1 cellular context compared by ENCODE assay signal in the genomic region with DNA sequence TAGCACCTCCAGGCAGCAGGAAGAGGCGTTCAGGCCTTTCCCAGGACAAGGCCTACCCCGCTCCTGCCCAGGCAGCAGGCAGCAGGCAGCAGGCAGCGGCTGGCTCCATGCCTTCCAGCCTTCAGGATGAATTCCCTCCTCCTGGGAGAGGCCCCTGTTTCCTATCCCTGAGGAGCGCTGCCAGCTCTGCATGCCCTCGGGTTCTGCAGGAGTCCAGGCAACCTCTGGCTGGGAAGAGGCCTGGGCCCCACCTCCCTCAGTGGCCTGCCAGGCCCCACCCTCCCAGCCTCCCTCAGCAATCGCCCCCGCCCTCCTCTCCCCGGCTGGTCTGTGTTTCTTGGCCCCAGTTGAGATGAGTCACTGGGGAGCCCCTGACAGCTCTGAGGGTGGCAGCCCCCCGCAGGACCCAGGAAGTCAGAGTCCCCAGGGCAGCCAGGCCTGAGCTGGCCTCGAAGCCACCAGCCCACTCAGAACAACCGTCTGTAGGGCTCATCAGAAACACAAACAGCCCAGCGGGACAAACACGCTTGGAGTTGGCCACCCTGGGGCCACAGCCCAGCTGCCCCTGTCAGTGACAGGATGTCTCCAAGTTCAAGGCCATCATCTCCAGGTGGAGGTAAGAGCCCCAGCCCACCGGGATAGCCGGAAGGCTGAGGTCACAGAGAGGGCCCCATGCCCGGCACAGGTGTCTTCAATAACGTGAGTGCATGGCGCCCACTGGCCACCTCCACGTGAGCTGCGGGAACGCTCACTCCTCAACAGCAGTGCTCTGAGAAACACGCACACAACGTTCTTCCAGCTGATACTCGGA.
A peak's percentile ranks its signal among the peaks of the same experiment; 100 is the strongest.
TF ChIP-seq lines count a peak whose summit lies in the region.

No MANE protein-coding gene starts in this region.

TF ChIP-seq in HepG2, 621 proteins besides CTCF, POLR2A, EP300 and RAD21 (continued from another document and continues in another):
- TF ChIP-seq, protein P1, sequence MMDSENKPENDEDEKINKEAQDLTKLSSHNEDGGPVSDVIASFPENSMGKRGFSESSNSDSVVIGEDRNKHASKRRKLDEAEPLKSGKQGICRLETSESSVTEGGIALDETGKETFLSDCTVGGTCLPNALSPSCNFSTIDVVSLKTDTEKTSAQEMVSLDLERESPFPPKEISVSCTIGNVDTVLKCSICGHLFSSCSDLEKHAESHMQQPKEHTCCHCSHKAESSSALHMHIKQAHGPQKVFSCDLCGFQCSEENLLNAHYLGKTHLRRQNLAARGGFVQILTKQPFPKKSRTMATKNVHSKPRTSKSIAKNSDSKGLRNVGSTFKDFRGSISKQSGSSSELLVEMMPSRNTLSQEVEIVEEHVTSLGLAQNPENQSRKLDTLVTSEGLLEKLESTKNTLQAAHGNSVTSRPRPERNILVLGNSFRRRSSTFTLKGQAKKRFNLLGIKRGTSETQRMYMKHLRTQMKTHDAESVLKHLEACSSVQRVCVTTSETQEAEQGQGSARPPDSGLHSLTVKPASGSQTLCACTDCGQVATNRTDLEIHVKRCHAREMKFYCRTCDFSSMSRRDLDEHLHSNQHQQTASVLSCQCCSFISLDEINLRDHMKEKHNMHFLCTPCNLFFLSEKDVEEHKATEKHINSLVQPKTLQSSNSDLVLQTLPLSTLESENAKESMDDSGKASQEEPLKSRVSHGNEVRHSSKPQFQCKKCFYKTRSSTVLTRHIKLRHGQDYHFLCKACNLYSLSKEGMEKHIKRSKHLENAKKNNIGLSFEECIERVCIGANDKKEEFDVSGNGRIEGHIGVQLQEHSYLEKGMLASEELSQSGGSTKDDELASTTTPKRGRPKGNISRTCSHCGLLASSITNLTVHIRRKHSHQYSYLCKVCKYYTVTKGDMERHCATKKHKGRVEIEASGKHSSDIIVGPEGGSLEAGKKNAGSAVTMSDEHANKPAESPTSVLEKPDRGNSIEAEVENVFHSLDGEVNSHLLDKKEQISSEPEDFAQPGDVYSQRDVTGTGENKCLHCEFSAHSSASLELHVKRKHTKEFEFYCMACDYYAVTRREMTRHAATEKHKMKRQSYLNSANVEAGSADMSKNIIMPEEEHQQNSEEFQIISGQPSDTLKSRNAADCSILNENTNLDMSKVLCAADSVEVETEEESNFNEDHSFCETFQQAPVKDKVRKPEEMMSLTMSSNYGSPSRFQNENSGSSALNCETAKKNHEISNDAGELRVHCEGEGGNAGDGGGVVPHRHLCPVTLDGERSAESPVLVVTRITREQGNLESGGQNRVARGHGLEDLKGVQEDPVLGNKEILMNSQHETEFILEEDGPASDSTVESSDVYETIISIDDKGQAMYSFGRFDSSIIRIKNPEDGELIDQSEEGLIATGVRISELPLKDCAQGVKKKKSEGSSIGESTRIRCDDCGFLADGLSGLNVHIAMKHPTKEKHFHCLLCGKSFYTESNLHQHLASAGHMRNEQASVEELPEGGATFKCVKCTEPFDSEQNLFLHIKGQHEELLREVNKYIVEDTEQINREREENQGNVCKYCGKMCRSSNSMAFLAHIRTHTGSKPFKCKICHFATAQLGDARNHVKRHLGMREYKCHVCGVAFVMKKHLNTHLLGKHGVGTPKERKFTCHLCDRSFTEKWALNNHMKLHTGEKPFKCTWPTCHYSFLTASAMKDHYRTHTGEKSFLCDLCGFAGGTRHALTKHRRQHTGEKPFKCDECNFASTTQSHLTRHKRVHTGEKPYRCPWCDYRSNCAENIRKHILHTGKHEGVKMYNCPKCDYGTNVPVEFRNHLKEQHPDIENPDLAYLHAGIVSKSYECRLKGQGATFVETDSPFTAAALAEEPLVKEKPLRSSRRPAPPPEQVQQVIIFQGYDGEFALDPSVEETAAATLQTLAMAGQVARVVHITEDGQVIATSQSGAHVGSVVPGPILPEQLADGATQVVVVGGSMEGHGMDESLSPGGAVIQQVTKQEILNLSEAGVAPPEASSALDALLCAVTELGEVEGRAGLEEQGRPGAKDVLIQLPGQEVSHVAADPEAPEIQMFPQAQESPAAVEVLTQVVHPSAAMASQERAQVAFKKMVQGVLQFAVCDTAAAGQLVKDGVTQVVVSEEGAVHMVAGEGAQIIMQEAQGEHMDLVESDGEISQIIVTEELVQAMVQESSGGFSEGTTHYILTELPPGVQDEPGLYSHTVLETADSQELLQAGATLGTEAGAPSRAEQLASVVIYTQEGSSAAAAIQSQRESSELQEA (CRISPR knock-in tag; IDR thresholded peaks at IDR 0.05; ENCODE audit: not compliant biosample characterization) = no peak
- TF ChIP-seq ZNF101 (CRISPR knock-in tag; IDR thresholded peaks at IDR 0.05; ENCODE audit: borderline replicate concordance, low read depth) = no peak
- no peak; the same call in 1 of the 2 replicates for TF ChIP-seq NFKB2 (CRISPR knock-in tag; IDR thresholded peaks at IDR 0.05; ENCODE audit: borderline replicate concordance)
- no peak for TF ChIP-seq RELA (CRISPR knock-in tag; IDR thresholded peaks at IDR 0.05)
- 0 out of 2 replicates have a peak, but pooled peaks have one; percentile 35 for TF ChIP-seq ZNF354B (CRISPR knock-in tag; IDR thresholded peaks at IDR 0.05)
- TF ChIP-seq, protein P2, sequence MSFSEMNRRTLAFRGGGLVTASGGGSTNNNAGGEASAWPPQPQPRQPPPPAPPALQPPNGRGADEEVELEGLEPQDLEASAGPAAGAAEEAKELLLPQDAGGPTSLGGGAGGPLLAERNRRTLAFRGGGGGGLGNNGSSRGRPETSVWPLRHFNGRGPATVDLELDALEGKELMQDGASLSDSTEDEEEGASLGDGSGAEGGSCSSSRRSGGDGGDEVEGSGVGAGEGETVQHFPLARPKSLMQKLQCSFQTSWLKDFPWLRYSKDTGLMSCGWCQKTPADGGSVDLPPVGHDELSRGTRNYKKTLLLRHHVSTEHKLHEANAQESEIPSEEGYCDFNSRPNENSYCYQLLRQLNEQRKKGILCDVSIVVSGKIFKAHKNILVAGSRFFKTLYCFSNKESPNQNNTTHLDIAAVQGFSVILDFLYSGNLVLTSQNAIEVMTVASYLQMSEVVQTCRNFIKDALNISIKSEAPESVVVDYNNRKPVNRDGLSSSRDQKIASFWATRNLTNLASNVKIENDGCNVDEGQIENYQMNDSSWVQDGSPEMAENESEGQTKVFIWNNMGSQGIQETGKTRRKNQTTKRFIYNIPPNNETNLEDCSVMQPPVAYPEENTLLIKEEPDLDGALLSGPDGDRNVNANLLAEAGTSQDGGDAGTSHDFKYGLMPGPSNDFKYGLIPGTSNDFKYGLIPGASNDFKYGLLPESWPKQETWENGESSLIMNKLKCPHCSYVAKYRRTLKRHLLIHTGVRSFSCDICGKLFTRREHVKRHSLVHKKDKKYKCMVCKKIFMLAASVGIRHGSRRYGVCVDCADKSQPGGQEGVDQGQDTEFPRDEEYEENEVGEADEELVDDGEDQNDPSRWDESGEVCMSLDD (CRISPR knock-in tag; IDR thresholded peaks at IDR 0.05; ENCODE audit: borderline replicate concordance) = peak; percentile 82; the same call in 1 of the 2 replicates
- peak; percentile 70 for TF ChIP-seq ZEB1 (IDR thresholded peaks at IDR 0.05; ENCODE audit: insufficient replicate concordance, low read depth)
- TF ChIP-seq FOXA3 (CRISPR knock-in tag; IDR thresholded peaks at IDR 0.05) = no peak
- TF ChIP-seq, protein P3, sequence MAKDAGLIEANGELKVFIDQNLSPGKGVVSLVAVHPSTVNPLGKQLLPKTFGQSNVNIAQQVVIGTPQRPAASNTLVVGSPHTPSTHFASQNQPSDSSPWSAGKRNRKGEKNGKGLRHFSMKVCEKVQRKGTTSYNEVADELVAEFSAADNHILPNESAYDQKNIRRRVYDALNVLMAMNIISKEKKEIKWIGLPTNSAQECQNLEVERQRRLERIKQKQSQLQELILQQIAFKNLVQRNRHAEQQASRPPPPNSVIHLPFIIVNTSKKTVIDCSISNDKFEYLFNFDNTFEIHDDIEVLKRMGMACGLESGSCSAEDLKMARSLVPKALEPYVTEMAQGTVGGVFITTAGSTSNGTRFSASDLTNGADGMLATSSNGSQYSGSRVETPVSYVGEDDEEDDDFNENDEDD (CRISPR knock-in tag; IDR thresholded peaks at IDR 0.05; ENCODE audit: borderline replicate concordance) = no peak
- TF ChIP-seq BRCA1 (CRISPR knock-in tag; IDR thresholded peaks at IDR 0.05) = no peak; the same call in 1 of the 2 replicates
- TF ChIP-seq PTBP1 (IDR thresholded peaks at IDR 0.05; ENCODE audit: low read depth, low read length, poor library complexity, severe bottlenecking) = no peak
- TF ChIP-seq ZNF652 (CRISPR knock-in tag; IDR thresholded peaks at IDR 0.05; ENCODE audit: borderline replicate concordance, low read depth) = no peak
- no peak for TF ChIP-seq JDP2 (CRISPR knock-in tag; IDR thresholded peaks at IDR 0.05; ENCODE audit: borderline replicate concordance)
- no peak for TF ChIP-seq MIXL1 (CRISPR knock-in tag; IDR thresholded peaks at IDR 0.05)
- no peak for TF ChIP-seq MTF1 (CRISPR knock-in tag; IDR thresholded peaks at IDR 0.05)
- no peak for TF ChIP-seq TEAD2 (CRISPR knock-in tag; IDR thresholded peaks at IDR 0.05)
- TF ChIP-seq MEIS1 (CRISPR knock-in tag; IDR thresholded peaks at IDR 0.05; ENCODE audit: borderline replicate concordance) = no peak
- no peak for TF ChIP-seq ZNF629 (CRISPR knock-in tag; conservative IDR thresholded peaks at IDR 0.05)
- no peak for TF ChIP-seq IRX3 (CRISPR knock-in tag; IDR thresholded peaks at IDR 0.05; ENCODE audit: borderline replicate concordance, low read depth)
- no peak for TF ChIP-seq ZSCAN29 (CRISPR knock-in tag; conservative IDR thresholded peaks at IDR 0.05)
- TF ChIP-seq FIP1L1 (IDR thresholded peaks at IDR 0.05; ENCODE audit: borderline replicate concordance, insufficient read depth, low read depth, low read length) = no peak
- TF ChIP-seq MAF1 (CRISPR knock-in tag; IDR thresholded peaks at IDR 0.05; ENCODE audit: borderline replicate concordance) = no peak
- TF ChIP-seq ZNF124 (CRISPR knock-in tag; IDR thresholded peaks at IDR 0.05) = no peak
- TF ChIP-seq RFX1 (IDR thresholded peaks at IDR 0.05) = no peak
- TF ChIP-seq, protein P4, sequence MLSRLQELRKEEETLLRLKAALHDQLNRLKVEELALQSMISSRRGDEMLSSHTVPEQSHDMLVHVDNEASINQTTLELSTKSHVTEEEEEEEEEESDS (CRISPR knock-in tag; IDR thresholded peaks at IDR 0.05; ENCODE audit: borderline replicate concordance) = no peak
- TF ChIP-seq PHF20 (CRISPR knock-in tag; IDR thresholded peaks at IDR 0.05) = no peak
- TF ChIP-seq, protein P5, sequence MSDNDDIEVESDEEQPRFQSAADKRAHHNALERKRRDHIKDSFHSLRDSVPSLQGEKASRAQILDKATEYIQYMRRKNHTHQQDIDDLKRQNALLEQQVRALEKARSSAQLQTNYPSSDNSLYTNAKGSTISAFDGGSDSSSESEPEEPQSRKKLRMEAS (IDR thresholded peaks at IDR 0.05) = peak; percentile 2; the same call in 1 of the 2 replicates
- TF ChIP-seq SIN3A (IDR thresholded peaks at IDR 0.05; ENCODE audit: borderline replicate concordance, low read depth, low read length) = no peak
- TF ChIP-seq ARID2 (CRISPR knock-in tag; IDR thresholded peaks at IDR 0.05; ENCODE audit: borderline replicate concordance) = no peak
- TF ChIP-seq MBD4 (IDR thresholded peaks at IDR 0.05; ENCODE audit: borderline replicate concordance, low read length) = no peak
- TF ChIP-seq, protein P6, sequence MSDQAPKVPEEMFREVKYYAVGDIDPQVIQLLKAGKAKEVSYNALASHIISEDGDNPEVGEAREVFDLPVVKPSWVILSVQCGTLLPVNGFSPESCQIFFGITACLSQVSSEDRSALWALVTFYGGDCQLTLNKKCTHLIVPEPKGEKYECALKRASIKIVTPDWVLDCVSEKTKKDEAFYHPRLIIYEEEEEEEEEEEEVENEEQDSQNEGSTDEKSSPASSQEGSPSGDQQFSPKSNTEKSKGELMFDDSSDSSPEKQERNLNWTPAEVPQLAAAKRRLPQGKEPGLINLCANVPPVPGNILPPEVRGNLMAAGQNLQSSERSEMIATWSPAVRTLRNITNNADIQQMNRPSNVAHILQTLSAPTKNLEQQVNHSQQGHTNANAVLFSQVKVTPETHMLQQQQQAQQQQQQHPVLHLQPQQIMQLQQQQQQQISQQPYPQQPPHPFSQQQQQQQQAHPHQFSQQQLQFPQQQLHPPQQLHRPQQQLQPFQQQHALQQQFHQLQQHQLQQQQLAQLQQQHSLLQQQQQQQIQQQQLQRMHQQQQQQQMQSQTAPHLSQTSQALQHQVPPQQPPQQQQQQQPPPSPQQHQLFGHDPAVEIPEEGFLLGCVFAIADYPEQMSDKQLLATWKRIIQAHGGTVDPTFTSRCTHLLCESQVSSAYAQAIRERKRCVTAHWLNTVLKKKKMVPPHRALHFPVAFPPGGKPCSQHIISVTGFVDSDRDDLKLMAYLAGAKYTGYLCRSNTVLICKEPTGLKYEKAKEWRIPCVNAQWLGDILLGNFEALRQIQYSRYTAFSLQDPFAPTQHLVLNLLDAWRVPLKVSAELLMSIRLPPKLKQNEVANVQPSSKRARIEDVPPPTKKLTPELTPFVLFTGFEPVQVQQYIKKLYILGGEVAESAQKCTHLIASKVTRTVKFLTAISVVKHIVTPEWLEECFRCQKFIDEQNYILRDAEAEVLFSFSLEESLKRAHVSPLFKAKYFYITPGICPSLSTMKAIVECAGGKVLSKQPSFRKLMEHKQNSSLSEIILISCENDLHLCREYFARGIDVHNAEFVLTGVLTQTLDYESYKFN (CRISPR knock-in tag; conservative IDR thresholded peaks at IDR 0.05) = no peak
- TF ChIP-seq KAT2B (IDR thresholded peaks at IDR 0.05; ENCODE audit: borderline replicate concordance, low read depth, low read length) = no peak
- TF ChIP-seq PRMT3 (CRISPR knock-in tag; IDR thresholded peaks at IDR 0.05; ENCODE audit: borderline replicate concordance, low read depth) = no peak
- TF ChIP-seq, protein P7, sequence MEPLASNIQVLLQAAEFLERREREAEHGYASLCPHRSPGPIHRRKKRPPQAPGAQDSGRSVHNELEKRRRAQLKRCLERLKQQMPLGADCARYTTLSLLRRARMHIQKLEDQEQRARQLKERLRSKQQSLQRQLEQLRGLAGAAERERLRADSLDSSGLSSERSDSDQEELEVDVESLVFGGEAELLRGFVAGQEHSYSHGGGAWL (CRISPR knock-in tag; IDR thresholded peaks at IDR 0.05) = no peak
- TF ChIP-seq, protein P8, sequence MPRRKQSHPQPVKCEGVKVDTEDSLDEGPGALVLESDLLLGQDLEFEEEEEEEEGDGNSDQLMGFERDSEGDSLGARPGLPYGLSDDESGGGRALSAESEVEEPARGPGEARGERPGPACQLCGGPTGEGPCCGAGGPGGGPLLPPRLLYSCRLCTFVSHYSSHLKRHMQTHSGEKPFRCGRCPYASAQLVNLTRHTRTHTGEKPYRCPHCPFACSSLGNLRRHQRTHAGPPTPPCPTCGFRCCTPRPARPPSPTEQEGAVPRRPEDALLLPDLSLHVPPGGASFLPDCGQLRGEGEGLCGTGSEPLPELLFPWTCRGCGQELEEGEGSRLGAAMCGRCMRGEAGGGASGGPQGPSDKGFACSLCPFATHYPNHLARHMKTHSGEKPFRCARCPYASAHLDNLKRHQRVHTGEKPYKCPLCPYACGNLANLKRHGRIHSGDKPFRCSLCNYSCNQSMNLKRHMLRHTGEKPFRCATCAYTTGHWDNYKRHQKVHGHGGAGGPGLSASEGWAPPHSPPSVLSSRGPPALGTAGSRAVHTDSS (CRISPR knock-in tag; conservative IDR thresholded peaks at IDR 0.05) = no peak
